Comparison of ENCODE assay signal across 1 cellular context in genomic region chr15:34352996-34353395, GRCh38.
TF ChIP-seq lines count a peak whose summit lies in the region.

No MANE protein-coding gene starts in this region.

TF ChIP-seq in K562, 482 proteins besides CTCF, POLR2A, EP300 and RAD21:
- TF ChIP-seq ZNF121 (CRISPR knock-in tag; conservative IDR thresholded peaks at IDR 0.05), result peak; percentile 64
